Comparison of ENCODE assay signal across 17 cellular contexts in genomic region chr14:51604078-51604477, GRCh38. TPM values are rescaled to one million over a fixed set of nuclear protein-coding genes. Genes with fewer than 3 reads are reported as not detected.
A peak's percentile ranks its signal among the peaks of the same experiment; 100 is the strongest.
DNase-seq lines count a peak whose midpoint lies in the region; ATAC-seq and TF ChIP-seq lines count a peak whose summit lies in the region.
"Had no signal": no experiment of that assay in that cellular context is flagged by ENCODE, and none has a peak within 500 bp of the region (broad histone marks: within the 10 kb centered on the region; RNA-seq: fewer than 3 reads in every experiment).

No MANE protein-coding gene starts in this region.

- no peak overlapping the region for H3K27ac Mint-ChIP-seq in activated CD8-positive, alpha-beta memory T cell treated with anti-CD3 and anti-CD28 coated beads, Interleukin-2, amount 10 ng/mL, durations not matched to agents 7 days and 5 days
- H3K27ac Mint-ChIP-seq: activated naive CD4-positive, alpha-beta T cell treated with anti-CD3 and anti-CD28 coated beads, Interleukin-2, amount 50 U/mL, for 72 hours had no signal

- no peaks in the 10 kb centered on the region for H3K9me3 ChIP-seq in upper lobe of right lung

- H3K36me3 Mint-ChIP-seq in activated CD8-positive, alpha-beta memory T cell treated with anti-CD3 and anti-CD28 coated beads, Interleukin-2, amount 10 ng/mL, durations not matched to agents 7 days and 5 days: no peaks in the 10 kb centered on the region
- H3K36me3 Mint-ChIP-seq: activated naive CD4-positive, alpha-beta T cell treated with anti-CD3 and anti-CD28 coated beads, Interleukin-2, amount 50 U/mL, for 72 hours had no signal

- H3K4me3 ChIP-seq in upper lobe of right lung: no peak overlapping the region

- H3K27me3 ChIP-seq in upper lobe of right lung: no peaks in the 10 kb centered on the region

- no peaks in the 10 kb centered on the region for H3K4me1 Mint-ChIP-seq in activated CD8-positive, alpha-beta memory T cell treated with anti-CD3 and anti-CD28 coated beads, Interleukin-2, amount 10 ng/mL, durations not matched to agents 7 days and 5 days

- H3K4me3 Mint-ChIP-seq in activated CD8-positive, alpha-beta memory T cell treated with anti-CD3 and anti-CD28 coated beads, Interleukin-2, amount 10 ng/mL, durations not matched to agents 7 days and 5 days: no peak overlapping the region

- no peak for TF ChIP-seq CTCF in upper lobe of right lung (IDR thresholded peaks at IDR 0.05)

- H3K9me3 Mint-ChIP-seq in activated CD8-positive, alpha-beta memory T cell treated with anti-CD3 and anti-CD28 coated beads, Interleukin-2, amount 10 ng/mL, durations not matched to agents 7 days and 5 days (ENCODE audit: low read depth): no peaks in the 10 kb centered on the region
- H3K9me3 Mint-ChIP-seq: activated naive CD4-positive, alpha-beta T cell treated with anti-CD3 and anti-CD28 coated beads, Interleukin-2, amount 50 U/mL, for 72 hours had no signal

- CTCF ChIA-PET in activated CD8-positive, alpha-beta memory T cell treated with anti-CD3 and anti-CD28 coated beads, Interleukin-2, amount 10 ng/mL, durations not matched to agents 7 days and 5 days (lab: Charles Lee): no interaction called here

- peaks cover 23% of the 10 kb centered on the region for H3K27me3 Mint-ChIP-seq in activated CD8-positive, alpha-beta memory T cell treated with anti-CD3 and anti-CD28 coated beads, Interleukin-2, amount 10 ng/mL, durations not matched to agents 7 days and 5 days

- peak; percentile 56 for ATAC-seq in Right ventricle myocardium inferior
- peak; percentile 28 for ATAC-seq in upper lobe of right lung
- no peak for ATAC-seq in activated CD8-positive, alpha-beta memory T cell treated with anti-CD3 and anti-CD28 coated beads, Interleukin-2, amount 10 ng/mL, durations not matched to agents 7 days and 5 days
- ATAC-seq in HG02870 (IDR thresholded peaks at IDR 0.05; ENCODE audit: unreplicated experiment): no peak
- no peak for ATAC-seq in HG03139 (IDR thresholded peaks at IDR 0.05; ENCODE audit: unreplicated experiment)
- ATAC-seq: activated naive CD4-positive, alpha-beta T cell treated with anti-CD3 and anti-CD28 coated beads, Interleukin-2, amount 50 U/mL, for 72 hours had no signal

- no peaks in the 10 kb centered on the region for H3K36me3 ChIP-seq in upper lobe of right lung

- H3K4me1 ChIP-seq in upper lobe of right lung: no peaks in the 10 kb centered on the region

- no peak for DNase-seq in Right ventricle myocardium inferior (ENCODE audit: missing footprints)
- DNase-seq in cardiac septum (ENCODE audit: low spot score): no peak
- peak; percentile 97 for DNase-seq in amniotic epithelial cell (ENCODE audit: low read depth)
- peak; percentile 80 for DNase-seq in glomerular visceral epithelial cell (ENCODE audit: extremely low spot score)
- DNase-seq in upper lobe of right lung: no peak
- DNase-seq in activated CD8-positive, alpha-beta memory T cell treated with anti-CD3 and anti-CD28 coated beads, Interleukin-2, amount 10 ng/mL, durations not matched to agents 7 days and 5 days: no peak
- DNase-seq: 8988T; mesendoderm; MV-4-11; NCI-H2107; NK-92 treated with Interleukin-12 subunit alpha and Interleukin-12 subunit beta, amount 100 ng/mL, for 24 hours; nucleus accumbens; stimulated activated CD4-positive, alpha-beta T cell treated with anti-CD3 and anti-CD28 coated beads, Interleukin-12 subunit alpha, Interleukin-12 subunit beta, amount 100 ng/mL, for 4 hours had no signal

- intact Hi-C loops in Right ventricle myocardium inferior (cut with DNase I): no loop called here
- intact Hi-C loops in cardiac septum (cut with DNase I): no loop called here
- intact Hi-C loops in upper lobe of right lung (cut with DNase I): no loop called here

- no peak overlapping the region for H3K27ac ChIP-seq in upper lobe of right lung
- H3K27ac ChIP-seq: VCaP had no signal

RNA-seq across cellular contexts. Expression of gene FRMD6, which starts 47.6 kb away (rescaled TPM):
- total RNA-seq in Right ventricle myocardium inferior (8.9 TPM), cardiac septum (9.1 TPM), upper lobe of right lung (13.2 TPM)
- total RNA-seq in activated CD8-positive, alpha-beta memory T cell treated with anti-CD3 and anti-CD28 coated beads, Interleukin-2, amount 10 ng/mL, durations not matched to agents 7 days and 5 days: 1 to 10 TPM; 2.1 to 2.5 TPM

Comparison
In these comparisons a context has a peak if more than half of its experiments do, and no peak if none do; other contexts are left out.
1. ATAC-seq: peak in Right ventricle myocardium inferior (single experiment) and upper lobe of right lung (single experiment); none in activated CD8-positive, alpha-beta memory T cell treated with anti-CD3 and anti-CD28 coated beads, Interleukin-2, amount 10 ng/mL, durations not matched to agents 7 days and 5 days (single experiment), HG02870 (single experiment) and HG03139 (single experiment).
2. DNase-seq: peak in amniotic epithelial cell (single experiment) and glomerular visceral epithelial cell (single experiment); none in Right ventricle myocardium inferior (single experiment), cardiac septum (single experiment), upper lobe of right lung (single experiment) and activated CD8-positive, alpha-beta memory T cell treated with anti-CD3 and anti-CD28 coated beads, Interleukin-2, amount 10 ng/mL, durations not matched to agents 7 days and 5 days (single experiment).